ENCODE assay signal across 8 cellular contexts in genomic region chr21:41952568-41953248, GRCh38. TPM values are rescaled to one million over a fixed set of nuclear protein-coding genes. Genes with fewer than 3 reads are reported as not detected.
A peak's percentile ranks its signal among the peaks of the same experiment; 100 is the strongest.
DNase-seq lines count a peak whose midpoint lies in the region; ATAC-seq and TF ChIP-seq lines count a peak whose summit lies in the region.

No MANE protein-coding gene starts in this region.

- peak overlapping the region; percentile 17 for H3K4me3 Mint-ChIP-seq in activated naive CD4-positive, alpha-beta T cell treated with anti-CD3 and anti-CD28 coated beads, Interleukin-2, amount 10 ng/mL, durations not matched to agents 7 days and 5 days

- H3K36me3 Mint-ChIP-seq in activated naive CD4-positive, alpha-beta T cell treated with anti-CD3 and anti-CD28 coated beads, Interleukin-2, amount 10 ng/mL, durations not matched to agents 7 days and 5 days: no peaks in the 10 kb centered on the region

- H3K36me3 ChIP-seq in ascending aorta (no peaks in the 10 kb centered on the region), tibial artery (no peaks in the 10 kb centered on the region)

- H3K27me3 Mint-ChIP-seq in activated naive CD4-positive, alpha-beta T cell treated with anti-CD3 and anti-CD28 coated beads, Interleukin-2, amount 10 ng/mL, durations not matched to agents 7 days and 5 days: peaks cover 46% of the 10 kb centered on the region

- H3K27me3 ChIP-seq in ascending aorta (no peaks in the 10 kb centered on the region), tibial artery (no peaks in the 10 kb centered on the region)

- H3K27ac Mint-ChIP-seq in activated naive CD4-positive, alpha-beta T cell treated with anti-CD3 and anti-CD28 coated beads, Interleukin-2, amount 10 ng/mL, durations not matched to agents 7 days and 5 days: no peak overlapping the region

- H3K4me3 ChIP-seq in ascending aorta (peak overlapping the region; percentile 96 to 97), tibial artery (peak overlapping the region; percentile 94 to 96)

- TF ChIP-seq CTCF in ascending aorta (IDR thresholded peaks at IDR 0.05): no peak
- TF ChIP-seq CTCF in tibial artery (IDR thresholded peaks at IDR 0.05): no peak
- TF ChIP-seq CTCF in GM10266 (IDR thresholded peaks at IDR 0.05; ENCODE audit: control insufficient read depth, insufficient read depth, low read depth, missing control alignments): no peak

- peak overlapping the region; percentile 86 to 90 for H3K27ac ChIP-seq in ascending aorta
- peak overlapping the region; percentile 88 to 91 for H3K27ac ChIP-seq in tibial artery

- CTCF ChIA-PET in activated naive CD4-positive, alpha-beta T cell treated with anti-CD3 and anti-CD28 coated beads, Interleukin-2, amount 10 ng/mL, durations not matched to agents 7 days and 5 days (lab: Charles Lee): interaction anchor here (0.8 to 1.8 kb wide), 2 partner anchors 9 to 12 kb away, joined by 3 to 7 read pairs; no protein-coding TSS in a partner anchor

- intact Hi-C loops in ascending aorta (cut with DNase I) (loop anchor here (2.0 to 10.0 kb wide), 3 partner anchors 28 to 1898 kb away; no protein-coding TSS in a partner anchor), tibial artery (cut with DNase I; ENCODE audit: low total_unique reads) (no loop called here)

- H3K9me3 ChIP-seq in ascending aorta (no peaks in the 10 kb centered on the region), tibial artery (no peaks in the 10 kb centered on the region)

- peaks cover 11% of the 10 kb centered on the region for H3K4me1 Mint-ChIP-seq in activated naive CD4-positive, alpha-beta T cell treated with anti-CD3 and anti-CD28 coated beads, Interleukin-2, amount 10 ng/mL, durations not matched to agents 7 days and 5 days

- H3K4me1 ChIP-seq in ascending aorta (peaks cover 15 to 28% of the 10 kb centered on the region in 2 donors), tibial artery (peaks cover 5 to 63% (median 46%) of the 10 kb centered on the region in 4 donors)

- no peak for ATAC-seq in HG02610 (IDR thresholded peaks at IDR 0.05; ENCODE audit: unreplicated experiment)

- no peaks in the 10 kb centered on the region for H3K9me3 Mint-ChIP-seq in activated naive CD4-positive, alpha-beta T cell treated with anti-CD3 and anti-CD28 coated beads, Interleukin-2, amount 10 ng/mL, durations not matched to agents 7 days and 5 days

- DNase-seq in activated naive CD4-positive, alpha-beta T cell treated with anti-CD3 and anti-CD28 coated beads, Interleukin-2, amount 10 ng/mL, durations not matched to agents 7 days and 5 days: no peak
- no peak for DNase-seq in activated naive CD4-positive, alpha-beta T cell treated with anti-CD3 and anti-CD28 coated beads, Interleukin-2, amount 50 U/mL, for 16 hours
- DNase-seq in ascending aorta (ENCODE audit: low spot score in 2 of 2) (no peak), left kidney (ENCODE audit: low read depth, low spot score) (peak; percentile 58), tibial artery (no peak), GM10266 (ENCODE audit: extremely low spot score) (no peak), MV-4-11 (lab: John Stamatoyannopoulos, UW) (no peak)

RNA-seq across cellular contexts. Expression of gene C2CD2, which starts 1.1 kb away (rescaled TPM):
- total RNA-seq in ascending aorta: 45.0 TPM

RNA-seq across cellular contexts. Expression of gene ZBTB21, which starts 57.5 kb away (rescaled TPM):
- total RNA-seq in ascending aorta: 11.1 TPM
